Comparison of ENCODE assay signal across 18 cellular contexts in genomic region chr17:7292194-7292593, GRCh38. TPM values are rescaled to one million over a fixed set of nuclear protein-coding genes. Genes with fewer than 3 reads are reported as not detected.
DNase-seq lines count a peak whose midpoint lies in the region; ATAC-seq and TF ChIP-seq lines count a peak whose summit lies in the region.
"Had no signal": no experiment of that assay in that cellular context is flagged by ENCODE, and none has a peak within 500 bp of the region (broad histone marks: within the 10 kb centered on the region; RNA-seq: fewer than 3 reads in every experiment).

No MANE protein-coding gene starts in this region.

- in situ Hi-C loops in mammary epithelial cell (cut with MboI; ENCODE audit: low sequenced_read_pairs in 2 of 2), result no loop called here

- no peak overlapping the region for H3K9ac ChIP-seq in mammary epithelial cell (ENCODE audit: insufficient read depth, low read length)
- no peak overlapping the region for H3K9ac ChIP-seq in mesenchymal stem cell (ENCODE audit: low read length)
- peak overlapping the region in 1 of 2 donors; percentile 13 for H3K9ac ChIP-seq in stomach smooth muscle (ENCODE audit: low read length in 2 of 2)
- H3K9ac ChIP-seq: BLaER1, GM23248 had no signal

- no peaks in the 10 kb centered on the region for H3K27me3 ChIP-seq in breast epithelium
- H3K27me3 ChIP-seq in mammary epithelial cell (ENCODE audit: insufficient read depth, low read length), result no peaks in the 10 kb centered on the region
- H3K27me3 ChIP-seq in PC-9 (ENCODE audit: insufficient read depth, low read depth), result peaks cover 10% of the 10 kb centered on the region; the same call in 1 of the 2 replicates
- peaks cover 74 to 81% of the 10 kb centered on the region in 2 experiments for H3K27me3 ChIP-seq in mesenchymal stem cell (ENCODE audit: control insufficient read depth in 1 of 2, insufficient read depth in 1 of 2, low read length in 2 of 2)
- H3K27me3 ChIP-seq in stomach smooth muscle (ENCODE audit: control insufficient read depth in 1 of 2, insufficient read depth in 2 of 2, low read length in 2 of 2), result peaks cover 0 to 14% of the 10 kb centered on the region in 2 donors

- 5% methylated on average over 2 of the region's 2 CpGs for WGBS in mammary epithelial cell (ENCODE audit: low coverage, missing lambda C conversion rate)
- 100% methylated on average over 2 of the region's 2 CpGs for WGBS in mesenchymal stem cell

- H3K27ac ChIP-seq in breast epithelium, result peak overlapping the region; percentile 63 to 71
- no peak overlapping the region for H3K27ac ChIP-seq in mammary epithelial cell (ENCODE audit: insufficient read depth, low read depth, low read length)
- no peak overlapping the region for H3K27ac ChIP-seq in PC-9
- H3K27ac ChIP-seq in mesenchymal stem cell (ENCODE audit: low read length, poor library complexity, severe bottlenecking), result no peak overlapping the region
- peak overlapping the region; percentile 46 for H3K27ac ChIP-seq in stomach smooth muscle (ENCODE audit: low read length)
- H3K27ac ChIP-seq: BLaER1, GM23248 had no signal

- H4K20me1 ChIP-seq in mammary epithelial cell (ENCODE audit: insufficient read depth, low read length), result no peaks in the 10 kb centered on the region
- no peaks in the 10 kb centered on the region for H4K20me1 ChIP-seq in PC-9 (ENCODE audit: insufficient read depth)
- H4K20me1 ChIP-seq: BLaER1 had no signal

- BruUV-seq in mammary epithelial cell (replicated peaks; lab: Mats Ljungman, UMichigan), result no TSS peak
- BruUV-seq in PC-9 (replicated peaks; lab: Mats Ljungman, UMichigan), result no TSS peak

- no peaks in the 10 kb centered on the region for H3K9me2 ChIP-seq in PC-9 (ENCODE audit: insufficient read depth)

- no peak overlapping the region for H3K18ac ChIP-seq in mesenchymal stem cell (ENCODE audit: low read depth in 1 of 2, low read length in 2 of 2)

- H2AK5ac ChIP-seq in mesenchymal stem cell (ENCODE audit: low read length, severe bottlenecking), result no peak overlapping the region

- no peak overlapping the region for H2BK5ac ChIP-seq in mesenchymal stem cell (ENCODE audit: low read depth, low read length, poor library complexity, severe bottlenecking)

- H3K79me1 ChIP-seq in mesenchymal stem cell (replicated peaks; ENCODE audit: low read length, poor library complexity, severe bottlenecking), result no peaks in the 10 kb centered on the region

- TF ChIP-seq CTCF in breast epithelium (IDR thresholded peaks at IDR 0.05), result no peak
- TF ChIP-seq CTCF in mammary epithelial cell (conservative IDR thresholded peaks at IDR 0.05 in 1 of 2, IDR thresholded peaks at IDR 0.05 in 1 of 2; ENCODE audit: extremely low read depth in 1 of 2, insufficient read depth in 1 of 2, low read depth in 1 of 2, low read length in 2 of 2), result no peak
- TF ChIP-seq CTCF in PC-9 (conservative IDR thresholded peaks at IDR 0.05), result no peak

- intact Hi-C loops in breast epithelium (cut with DNase I; ENCODE audit: low total_unique reads), result no loop called here
- intact Hi-C loops in mammary epithelial cell (cut with micrococcal nuclease), result no loop called here
- intact Hi-C loops in PC-9 (cut with micrococcal nuclease; ENCODE audit: unreplicated experiment), result no loop called here

- dilution Hi-C loops in mammary epithelial cell (cut with HindIII; ENCODE audit: low sequenced_read_pairs), result no loop called here

- H3K4ac ChIP-seq in mesenchymal stem cell (ENCODE audit: low read depth in 1 of 2, low read length in 2 of 2), result no peak overlapping the region

- no peak overlapping the region for H3K23ac ChIP-seq in mesenchymal stem cell (ENCODE audit: low read length in 2 of 2)

- H2AFZ ChIP-seq in mammary epithelial cell (ENCODE audit: low read depth, low read length) (no peak overlapping the region), PC-9 (no peak overlapping the region), mesenchymal stem cell (ENCODE audit: low read depth, low read length) (no peak overlapping the region)
- H2AFZ ChIP-seq: GM23248 had no signal

- CTCF ChIA-PET in mammary epithelial cell (lab: Charles Lee; ENCODE audit: low non-redundant PET), result interaction anchor here (0.8 kb wide), 1 partner anchor 340 kb away, joined by 7 read pairs; no protein-coding TSS in a partner anchor
- CTCF ChIA-PET in PC-9 (lab: Charles Lee), result interaction anchor here (0.5 kb wide), 1 partner anchor 21 kb away, joined by 3 read pairs; no protein-coding TSS in a partner anchor

- no peaks in the 10 kb centered on the region for H3K36me3 ChIP-seq in breast epithelium
- no peaks in the 10 kb centered on the region for H3K36me3 ChIP-seq in mammary epithelial cell (ENCODE audit: insufficient read depth, low read length)
- H3K36me3 ChIP-seq in PC-9 (ENCODE audit: low read depth), result no peaks in the 10 kb centered on the region
- H3K36me3 ChIP-seq in mesenchymal stem cell (ENCODE audit: control insufficient read depth in 1 of 2, insufficient read depth in 2 of 2, low read depth in 1 of 2, low read length in 2 of 2), result no peaks in the 10 kb centered on the region
- H3K36me3 ChIP-seq in stomach smooth muscle (ENCODE audit: control insufficient read depth in 2 of 2, insufficient read depth in 2 of 2, low read length in 2 of 2), result no peaks in the 10 kb centered on the region
- H3K36me3 ChIP-seq: BLaER1 had no signal

- H2BK120ac ChIP-seq in mesenchymal stem cell (ENCODE audit: low read depth, low read length), result no peak overlapping the region

- H4K91ac ChIP-seq in mesenchymal stem cell (ENCODE audit: low read length), result no peak overlapping the region

- ATAC-seq in HG03378 (IDR thresholded peaks at IDR 0.05; ENCODE audit: unreplicated experiment), result no peak
- ATAC-seq: CD8-positive, alpha-beta T cell; HCT116 had no signal

- H3K4me1 ChIP-seq in breast epithelium (peaks cover 4% of the 10 kb centered on the region in 2 donors), mammary epithelial cell (ENCODE audit: insufficient read depth, low read length) (peaks cover 5% of the 10 kb centered on the region), PC-9 (replicated peaks; ENCODE audit: insufficient read depth) (peaks cover 25% of the 10 kb centered on the region), mesenchymal stem cell (ENCODE audit: control insufficient read depth, insufficient read depth, low read depth, low read length) (peaks cover 18% of the 10 kb centered on the region), stomach smooth muscle (ENCODE audit: control insufficient read depth, insufficient read depth, low read length) (peaks cover 56% of the 10 kb centered on the region)

- DNase-seq in breast epithelium (ENCODE audit: low spot score in 2 of 2) (no peak), mammary epithelial cell (no peak), PC-9 (no peak), mesenchymal stem cell (no peak), ecto neural progenitor cell (ENCODE audit: low spot score) (no peak), dermis blood vessel endothelial cell (no peak)
- DNase-seq: CD8-positive, alpha-beta T cell; DMS79; GM23248; KG1; NCI-H1436 treated with DMSO at 0.1 percent for 48 hours; NCI-H2029 treated with DMSO at 0.1 percent for 48 hours; NCI-H510A; NCI-H774 had no signal

- no peak for TF ChIP-seq POLR2A in breast epithelium (IDR thresholded peaks at IDR 0.05)

- no peak overlapping the region for H2BK12ac ChIP-seq in mesenchymal stem cell (ENCODE audit: low read length in 2 of 2)

- H3F3A ChIP-seq in PC-9 (ENCODE audit: insufficient read depth, low read depth), result peaks cover 32% of the 10 kb centered on the region; the same call in 1 of the 2 replicates

- H3K9me3 ChIP-seq in breast epithelium (no peaks in the 10 kb centered on the region), mammary epithelial cell (replicated peaks; ENCODE audit: insufficient read depth, low read length) (no peaks in the 10 kb centered on the region), PC-9 (ENCODE audit: insufficient read depth, low read depth) (no peaks in the 10 kb centered on the region), mesenchymal stem cell (ENCODE audit: control insufficient read depth, low read length) (no peaks in the 10 kb centered on the region), stomach smooth muscle (ENCODE audit: control insufficient read depth in 2 of 2, low read length in 2 of 2) (no peaks in the 10 kb centered on the region)
- H3K9me3 ChIP-seq: BLaER1 had no signal

- H3K4me2 ChIP-seq in mammary epithelial cell (ENCODE audit: insufficient read depth, low read depth, low read length), result no peak overlapping the region
- peak overlapping the region; percentile 49; the same call in 1 of the 2 replicates for H3K4me2 ChIP-seq in PC-9
- H3K4me2 ChIP-seq in mesenchymal stem cell (ENCODE audit: low read length, poor library complexity, severe bottlenecking), result no peak overlapping the region

- H3K79me2 ChIP-seq in mammary epithelial cell (ENCODE audit: insufficient read depth, low read length), result no peaks in the 10 kb centered on the region
- H3K79me2 ChIP-seq in PC-9 (ENCODE audit: low read depth), result no peaks in the 10 kb centered on the region

- H4K8ac ChIP-seq in mesenchymal stem cell (ENCODE audit: low read length), result peak overlapping the region; percentile 14

- H3K4me3 ChIP-seq in breast epithelium, result no peak overlapping the region
- H3K4me3 ChIP-seq in mammary epithelial cell (replicated peaks in 1 of 3; ENCODE audit: insufficient read depth in 1 of 3, low read depth in 2 of 3, low read length in 3 of 3), result no peak overlapping the region
- H3K4me3 ChIP-seq in PC-9, result no peak overlapping the region
- H3K4me3 ChIP-seq in mesenchymal stem cell (ENCODE audit: insufficient read depth in 1 of 2, low read depth in 1 of 2, low read length in 2 of 2), result no peak overlapping the region
- H3K4me3 ChIP-seq in stomach smooth muscle (ENCODE audit: low read length in 2 of 2), result no peak overlapping the region
- H3K4me3 ChIP-seq: BLaER1, GM23248 had no signal

- POLR2A ChIA-PET in PC-9 (lab: Charles Lee; ENCODE audit: unreplicated experiment), result no interaction called here

- H3K14ac ChIP-seq in mesenchymal stem cell (ENCODE audit: low read length in 2 of 2), result no peak overlapping the region

- H2BK15ac ChIP-seq in mesenchymal stem cell (ENCODE audit: low read depth, poor library complexity, severe bottlenecking), result no peak overlapping the region

RNA-seq across cellular contexts. Expression of gene YBX2, which starts 2.2 kb away (rescaled TPM):
- total RNA-seq in breast epithelium, result 1 to 10 TPM; 2.6 to 3.0 (median 2.9) TPM
- total RNA-seq in mammary epithelial cell, result under 1 TPM; 0.17 to 0.42 TPM
- polyA plus RNA-seq in mammary epithelial cell, result 0.10 TPM
- not detected for polyA minus RNA-seq in mammary epithelial cell
- total RNA-seq in PC-9 (2021), result 0.65 and 0.68 TPM in 2 replicates
- polyA plus RNA-seq in mesenchymal stem cell (2013, experiment 1 of 2), result 0.11 TPM
- 0.05 TPM for polyA plus RNA-seq in mesenchymal stem cell (2013, experiment 2 of 2)
- total RNA-seq in dermis blood vessel endothelial cell, result 0.17 TPM in 1 of 2 replicates, not detected in the other
- total RNA-seq: CD8-positive, alpha-beta T cell had no signal
- polyA plus RNA-seq: GM23248 had no signal

RNA-seq across cellular contexts. Expression of gene SLC2A4, which starts 10.7 kb away (rescaled TPM):
- total RNA-seq in breast epithelium (10 to 100 TPM in 1 of 3 donors, 1 to 10 TPM in 2; 2.6 to 32.5 (median 3.5) TPM), mammary epithelial cell (under 1 TPM in 1 of 2 donors, not detected in 1; 0.12 TPM), PC-9 (2021) (1.5 and 1.6 TPM in 2 replicates), dermis blood vessel endothelial cell (0.28 and 0.34 TPM in 2 replicates)
- 0.02 TPM for polyA plus RNA-seq in mammary epithelial cell
- polyA minus RNA-seq in mammary epithelial cell, result 1.9 TPM
- polyA plus RNA-seq in mesenchymal stem cell (2013, experiment 1 of 2), result 0.19 TPM
- 0.23 TPM for polyA plus RNA-seq in mesenchymal stem cell (2013, experiment 2 of 2)
- total RNA-seq: CD8-positive, alpha-beta T cell; GM23248 had no signal

RNA-seq across cellular contexts. Expression of gene EIF5A, which starts 15.2 kb away (rescaled TPM):
- total RNA-seq in breast epithelium, result 100 to 1,000 TPM; 151 to 172 (median 163) TPM
- 1,000 to 10,000 TPM in 1 of 2 donors, 100 to 1,000 TPM in 1; 597 to 1,021 TPM for total RNA-seq in mammary epithelial cell
- 1,130 TPM for polyA plus RNA-seq in mammary epithelial cell
- polyA minus RNA-seq in mammary epithelial cell, result 1,457 TPM
- 806 and 1,298 TPM in 2 replicates for total RNA-seq in PC-9 (2021)
- polyA plus RNA-seq in mesenchymal stem cell (2013, experiment 1 of 2), result 537 TPM
- polyA plus RNA-seq in mesenchymal stem cell (2013, experiment 2 of 2), result 553 TPM
- 416 and 525 TPM in 2 replicates for total RNA-seq in dermis blood vessel endothelial cell

RNA-seq across cellular contexts. Expression of gene GPS2, which starts 23.0 kb away (rescaled TPM):
- total RNA-seq in breast epithelium, result 100 to 1,000 TPM in 1 of 3 donors, 10 to 100 TPM in 2; 77.3 to 109 (median 84.2) TPM
- 10 to 100 TPM; 29.7 to 40.5 TPM for total RNA-seq in mammary epithelial cell
- polyA plus RNA-seq in mammary epithelial cell, result 62.1 TPM
- 69.4 TPM for polyA minus RNA-seq in mammary epithelial cell
- total RNA-seq in PC-9 (2021), result 43.5 and 61.3 TPM in 2 replicates
- 48.9 TPM for polyA plus RNA-seq in mesenchymal stem cell (2013, experiment 1 of 2)
- 47.3 TPM for polyA plus RNA-seq in mesenchymal stem cell (2013, experiment 2 of 2)
- 45.2 and 45.6 TPM in 2 replicates for total RNA-seq in dermis blood vessel endothelial cell

RNA-seq across cellular contexts. Expression of gene CLDN7, which starts 29.9 kb away (rescaled TPM):
- total RNA-seq in breast epithelium, result 10 to 100 TPM in 2 of 3 donors, 1 to 10 TPM in 1; 5.4 to 95.9 (median 60.0) TPM
- total RNA-seq in mammary epithelial cell, result 10 to 100 TPM in 1 of 2 donors, 1 to 10 TPM in 1; 5.0 to 57.8 TPM
- polyA plus RNA-seq in mammary epithelial cell, result 10.4 TPM
- 3.2 TPM for polyA minus RNA-seq in mammary epithelial cell
- 390 and 442 TPM in 2 replicates for total RNA-seq in PC-9 (2021)
- polyA plus RNA-seq in mesenchymal stem cell (2013, experiment 1 of 2), result 2.6 TPM
- 1.9 TPM for polyA plus RNA-seq in mesenchymal stem cell (2013, experiment 2 of 2)
- 2.4 and 5.3 TPM in 2 replicates for total RNA-seq in dermis blood vessel endothelial cell

Comparison
In these comparisons a context has a peak if more than half of its experiments do, and no peak if none do; other contexts are left out.
1. H3K27ac ChIP-seq: peak in breast epithelium (2 of 2) and stomach smooth muscle (single experiment); none in mammary epithelial cell (single experiment), PC-9 (single experiment) and mesenchymal stem cell (single experiment).